37 cellular contexts compared by ENCODE assay signal in the genomic region with DNA sequence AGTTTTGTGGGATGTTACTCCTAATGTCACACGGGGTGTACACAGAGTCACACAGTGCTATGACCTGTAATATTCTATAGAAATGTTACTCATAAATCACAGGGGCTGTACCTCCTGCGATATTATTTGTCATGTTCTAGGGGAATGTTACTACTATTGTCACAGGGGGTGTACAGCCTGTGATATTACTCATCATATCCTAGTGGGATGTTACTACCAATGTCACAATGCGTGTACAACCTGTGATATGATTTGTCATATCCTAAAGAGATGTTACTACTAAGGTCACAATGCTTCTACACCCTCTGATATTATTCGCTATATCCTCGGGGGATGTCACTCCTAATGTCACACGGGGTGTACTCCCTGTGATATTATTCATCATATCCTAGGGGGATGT. TPM values are rescaled to one million over a fixed set of nuclear protein-coding genes. Genes with fewer than 3 reads are reported as not detected.
DNase-seq lines count a peak whose midpoint lies in the region; ATAC-seq, FAIRE-seq and TF ChIP-seq lines count a peak whose summit lies in the region.
"Had no signal": no experiment of that assay in that cellular context is flagged by ENCODE, and none has a peak within 500 bp of the region (broad histone marks: within the 10 kb centered on the region; RNA-seq: fewer than 3 reads in every experiment).

No MANE protein-coding gene starts in this region.

- ATAC-seq in activated T-cell treated with anti-CD3 and anti-CD28 coated beads, Interleukin-2, amount 50 U/mL, for 4 hours, result peak; percentile 48 to 52
- ATAC-seq in activated T-cell treated with anti-CD3 and anti-CD28 coated beads, Interleukin-2, amount 50 U/mL, for 72 hours (replicated peaks in 1 of 2), result no peak
- ATAC-seq in GM12878, result no peak
- ATAC-seq in stimulated activated effector memory CD8-positive, alpha-beta T cell treated with anti-CD3 and anti-CD28 coated beads, Interleukin-12 subunit alpha, Interleukin-12 subunit beta, amount 100 ng/mL, for 72 hours, result peak; percentile 64
- ATAC-seq in activated CD4-positive, alpha-beta T cell treated with anti-CD3 and anti-CD28 coated beads for 36 hours, result no peak
- ATAC-seq: A549; CD8-positive, alpha-beta T cell had no signal

- TF ChIP-seq POLR2A in GM12878 (IDR thresholded peaks at IDR 0.05; ENCODE audit: low read depth, low read length), result no peak

- H3K4me1 Mint-ChIP-seq in activated T-cell treated with anti-CD3 and anti-CD28 coated beads, Interleukin-2, amount 50 U/mL, for 4 hours (ENCODE audit: low read depth), result no peaks in the 10 kb centered on the region
- no peaks in the 10 kb centered on the region for H3K4me1 Mint-ChIP-seq in activated T-cell treated with anti-CD3 and anti-CD28 coated beads, Interleukin-2, amount 50 U/mL, for 72 hours (ENCODE audit: low read depth)
- H3K4me1 Mint-ChIP-seq in stimulated activated effector memory CD8-positive, alpha-beta T cell treated with anti-CD3 and anti-CD28 coated beads, Interleukin-12 subunit alpha, Interleukin-12 subunit beta, amount 100 ng/mL, for 72 hours, result no peaks in the 10 kb centered on the region
- no peaks in the 10 kb centered on the region for H3K4me1 Mint-ChIP-seq in activated CD4-positive, alpha-beta T cell treated with anti-CD3 and anti-CD28 coated beads for 36 hours
- H3K4me1 Mint-ChIP-seq: B cell; CD14-positive monocyte; CD4-positive, alpha-beta memory T cell; CD4-positive, CD25-positive, alpha-beta regulatory T cell; CD8-positive, alpha-beta memory T cell had no signal

- CTCF ChIA-PET in GM12878 (lab: Yijun Ruan, JAX), result no interaction called here
- CTCF ChIA-PET in activated CD4-positive, alpha-beta T cell treated with anti-CD3 and anti-CD28 coated beads for 36 hours (lab: Charles Lee), result no interaction called here

- no peak overlapping the region for H3K9ac ChIP-seq in GM12878 (ENCODE audit: control insufficient read depth, insufficient read depth, low read length)
- H3K9ac ChIP-seq: BLaER1; BLaER1 treated with 17β-estradiol and CSF1 and Interleukin-3, amounts not matched to agents 10 nM and 100 nM had no signal

- H3K4me3 ChIP-seq in GM12878, result no peak overlapping the region
- H3K4me3 ChIP-seq: A549; BLaER1; BLaER1 treated with 17β-estradiol and CSF1 and Interleukin-3, amounts not matched to agents 10 nM and 100 nM had no signal

- TF ChIP-seq RAD21 in GM12878 (IDR thresholded peaks at IDR 0.05; ENCODE audit: insufficient read depth, low read depth, low read length), result no peak

- no peak for DNase-seq in activated T-cell treated with anti-CD3 and anti-CD28 coated beads, Interleukin-2, amount 50 U/mL, for 4 hours
- no peak for DNase-seq in activated T-cell treated with anti-CD3 and anti-CD28 coated beads, Interleukin-2, amount 50 U/mL, for 72 hours
- DNase-seq in GM12878 (ENCODE audit: low read depth, low spot score) (no peak), urothelium cell line (ENCODE audit: low spot score) (no peak), D341Med (ENCODE audit: low spot score) (no peak), T1000 (lab: John Stamatoyannopoulos, UW) (no peak)
- no peak for DNase-seq in stimulated activated effector memory CD8-positive, alpha-beta T cell treated with anti-CD3 and anti-CD28 coated beads, Interleukin-12 subunit alpha, Interleukin-12 subunit beta, amount 100 ng/mL, for 72 hours (ENCODE audit: low spot score in 2 of 2)
- no peak for DNase-seq in activated CD4-positive, alpha-beta T cell treated with anti-CD3 and anti-CD28 coated beads for 36 hours
- DNase-seq: 8988T; ACHN; AML-193; BE2C; C1 segment of cervical spinal cord; Caco-2; Calu3; CD4-positive, alpha-beta memory T cell; CD4-positive, alpha-beta T cell; CD4-positive, CD25-positive, alpha-beta regulatory T cell; CD8-positive, alpha-beta memory T cell; CD8-positive, alpha-beta T cell; COR-L47; DMS 273 treated with DMSO at 0.1 percent for 48 hours; DMS153; DMS53; DMS79; DMS79 treated with DMSO at 0.1 percent for 48 hours; DND-41; EL had no signal

- H3K4me1 ChIP-seq in GM12878 (ENCODE audit: control insufficient read depth, insufficient read depth, low read length), result no peaks in the 10 kb centered on the region
- H3K4me1 ChIP-seq: A549, BE2C had no signal

- no peak for TF ChIP-seq CTCF in GM12878 (IDR thresholded peaks at IDR 0.05 in 2 of 3, conservative IDR thresholded peaks at IDR 0.05 in 1 of 3; ENCODE audit: control insufficient read depth in 2 of 3, extremely low read depth in 1 of 3, insufficient read depth in 1 of 3, low read depth in 3 of 3, low read length in 3 of 3)

- no peaks in the 10 kb centered on the region for H3K36me3 ChIP-seq in GM12878 (ENCODE audit: control insufficient read depth in 2 of 2, insufficient read depth in 2 of 2, low read length in 1 of 2)
- H3K36me3 ChIP-seq: BE2C; BLaER1; BLaER1 treated with 17β-estradiol and CSF1 and Interleukin-3, amounts not matched to agents 10 nM and 100 nM had no signal

- SMC1A ChIA-PET in GM12878 (lab: Charles Lee; ENCODE audit: uncharacterized antibody, unreplicated experiment), result no interaction called here

- H3K27ac Mint-ChIP-seq in activated T-cell treated with anti-CD3 and anti-CD28 coated beads, Interleukin-2, amount 50 U/mL, for 72 hours, result no peak overlapping the region
- H3K27ac Mint-ChIP-seq in stimulated activated effector memory CD8-positive, alpha-beta T cell treated with anti-CD3 and anti-CD28 coated beads, Interleukin-12 subunit alpha, Interleukin-12 subunit beta, amount 100 ng/mL, for 72 hours, result no peak overlapping the region
- H3K27ac Mint-ChIP-seq in activated CD4-positive, alpha-beta T cell treated with anti-CD3 and anti-CD28 coated beads for 36 hours, result no peak overlapping the region
- H3K27ac Mint-ChIP-seq: B cell; CD14-positive monocyte; CD4-positive, alpha-beta memory T cell; CD4-positive, alpha-beta T cell; CD4-positive, CD25-positive, alpha-beta regulatory T cell; CD8-positive, alpha-beta memory T cell; CD8-positive, alpha-beta T cell had no signal

- WGBS in GM12878 (ENCODE audit: insufficient coverage, insufficient replicate concordance, low lambda C conversion rate, missing lambda C conversion rate), result 23% methylated on average over 6 of the region's 6 CpGs

- no TSS peak for BruUV-seq in GM12878 (replicated peaks; lab: Mats Ljungman, UMichigan)

- H3K4me2 ChIP-seq in GM12878 (ENCODE audit: control insufficient read depth, insufficient read depth), result no peak overlapping the region
- H3K4me2 ChIP-seq: A549; BLaER1; BLaER1 treated with 17β-estradiol and CSF1 and Interleukin-3, amounts not matched to agents 10 nM and 100 nM had no signal

- no peaks in the 10 kb centered on the region; a peak in 1 of 4 replicates for H3K27me3 ChIP-seq in GM12878 (replicated peaks in 1 of 2; ENCODE audit: control insufficient read depth in 2 of 2, insufficient read depth in 2 of 2, low read length in 1 of 2)
- H3K27me3 ChIP-seq: BLaER1; BLaER1 treated with 17β-estradiol and CSF1 and Interleukin-3, amounts not matched to agents 10 nM and 100 nM had no signal

- no peaks in the 10 kb centered on the region for H3K9me3 Mint-ChIP-seq in activated T-cell treated with anti-CD3 and anti-CD28 coated beads, Interleukin-2, amount 50 U/mL, for 4 hours
- no peaks in the 10 kb centered on the region for H3K9me3 Mint-ChIP-seq in activated T-cell treated with anti-CD3 and anti-CD28 coated beads, Interleukin-2, amount 50 U/mL, for 72 hours
- no peaks in the 10 kb centered on the region for H3K9me3 Mint-ChIP-seq in stimulated activated effector memory CD8-positive, alpha-beta T cell treated with anti-CD3 and anti-CD28 coated beads, Interleukin-12 subunit alpha, Interleukin-12 subunit beta, amount 100 ng/mL, for 72 hours
- H3K9me3 Mint-ChIP-seq in activated CD4-positive, alpha-beta T cell treated with anti-CD3 and anti-CD28 coated beads for 36 hours (ENCODE audit: low read depth), result no peaks in the 10 kb centered on the region
- H3K9me3 Mint-ChIP-seq: CD4-positive, alpha-beta memory T cell; CD4-positive, alpha-beta T cell; CD8-positive, alpha-beta memory T cell; CD8-positive, alpha-beta T cell had no signal

- H4K20me1 ChIP-seq in GM12878 (ENCODE audit: control insufficient read depth, insufficient read depth), result no peaks in the 10 kb centered on the region
- H4K20me1 ChIP-seq: BLaER1; BLaER1 treated with 17β-estradiol and CSF1 and Interleukin-3, amounts not matched to agents 10 nM and 100 nM had no signal

- POLR2A ChIA-PET in GM12878 (lab: Charles Lee), result no interaction called here
- POLR2A ChIA-PET in activated CD4-positive, alpha-beta T cell treated with anti-CD3 and anti-CD28 coated beads for 36 hours (lab: Charles Lee), result no interaction called here

- FAIRE-seq in GM12878 (lab: Jason Lieb, UNC) (no peak), urothelium cell line (lab: Jason Lieb, UNC) (peak; percentile 86)
- FAIRE-seq: A204.1, A549, D721Med had no signal

- no peak overlapping the region for H2AFZ ChIP-seq in GM12878 (ENCODE audit: control insufficient read depth, low read depth, low read length)

- H3K79me2 ChIP-seq in GM12878 (ENCODE audit: control insufficient read depth, insufficient read depth, low read length), result no peaks in the 10 kb centered on the region

- H3K27ac ChIP-seq in GM12878 (ENCODE audit: control insufficient read depth, insufficient read depth), result no peak overlapping the region
- H3K27ac ChIP-seq: 22Rv1; A549; BLaER1; BLaER1 treated with 17β-estradiol and CSF1 and Interleukin-3, amounts not matched to agents 10 nM and 100 nM; C4-2B had no signal

- no peak overlapping the region for H3K4me3 Mint-ChIP-seq in activated T-cell treated with anti-CD3 and anti-CD28 coated beads, Interleukin-2, amount 50 U/mL, for 4 hours
- no peak overlapping the region for H3K4me3 Mint-ChIP-seq in activated T-cell treated with anti-CD3 and anti-CD28 coated beads, Interleukin-2, amount 50 U/mL, for 72 hours
- H3K4me3 Mint-ChIP-seq in stimulated activated effector memory CD8-positive, alpha-beta T cell treated with anti-CD3 and anti-CD28 coated beads, Interleukin-12 subunit alpha, Interleukin-12 subunit beta, amount 100 ng/mL, for 72 hours, result no peak overlapping the region
- H3K4me3 Mint-ChIP-seq in activated CD4-positive, alpha-beta T cell treated with anti-CD3 and anti-CD28 coated beads for 36 hours, result no peak overlapping the region
- H3K4me3 Mint-ChIP-seq: B cell; CD14-positive monocyte; CD4-positive, alpha-beta memory T cell; CD4-positive, alpha-beta T cell; CD4-positive, CD25-positive, alpha-beta regulatory T cell; CD8-positive, alpha-beta memory T cell; CD8-positive, alpha-beta T cell had no signal

- TF ChIP-seq EP300 in GM12878 (IDR thresholded peaks at IDR 0.05; ENCODE audit: borderline replicate concordance in 1 of 2, control insufficient read depth in 1 of 2, low read depth in 2 of 2, low read length in 2 of 2), result no peak

- in situ Hi-C loops in GM12878 (cut with MboI), result no loop called here

- intact Hi-C loops in GM12878 (cut with micrococcal nuclease; ENCODE audit: unreplicated experiment), result no loop called here
- intact Hi-C loops in activated CD4-positive, alpha-beta T cell treated with anti-CD3 and anti-CD28 coated beads for 36 hours (cut with DNase I, micrococcal nuclease), result loop anchor here in 1 of 2 experiments (10.0 kb wide), 1 partner anchor 239 kb away; a partner anchor contains a TSS

- no peaks in the 10 kb centered on the region for H3K9me3 ChIP-seq in GM12878 (replicated peaks; ENCODE audit: control insufficient read depth, insufficient read depth, low read length)
- H3K9me3 ChIP-seq: BE2C, Caco-2 had no signal

- RAD21 ChIA-PET in GM12878 (lab: Charles Lee; ENCODE audit: unreplicated experiment), result no interaction called here

- H3K36me3 Mint-ChIP-seq in activated T-cell treated with anti-CD3 and anti-CD28 coated beads, Interleukin-2, amount 50 U/mL, for 4 hours (ENCODE audit: insufficient read depth), result no peaks in the 10 kb centered on the region
- no peaks in the 10 kb centered on the region for H3K36me3 Mint-ChIP-seq in activated T-cell treated with anti-CD3 and anti-CD28 coated beads, Interleukin-2, amount 50 U/mL, for 72 hours (ENCODE audit: insufficient read depth in 2 of 2)
- no peaks in the 10 kb centered on the region for H3K36me3 Mint-ChIP-seq in stimulated activated effector memory CD8-positive, alpha-beta T cell treated with anti-CD3 and anti-CD28 coated beads, Interleukin-12 subunit alpha, Interleukin-12 subunit beta, amount 100 ng/mL, for 72 hours
- H3K36me3 Mint-ChIP-seq in activated CD4-positive, alpha-beta T cell treated with anti-CD3 and anti-CD28 coated beads for 36 hours (ENCODE audit: low read depth), result no peaks in the 10 kb centered on the region
- H3K36me3 Mint-ChIP-seq: CD14-positive monocyte; CD4-positive, alpha-beta memory T cell; CD8-positive, alpha-beta memory T cell; CD8-positive, alpha-beta T cell had no signal

- peaks cover 33% of the 10 kb centered on the region for H3K27me3 Mint-ChIP-seq in activated T-cell treated with anti-CD3 and anti-CD28 coated beads, Interleukin-2, amount 50 U/mL, for 4 hours (ENCODE audit: low read depth)
- peaks cover 15% of the 10 kb centered on the region for H3K27me3 Mint-ChIP-seq in activated T-cell treated with anti-CD3 and anti-CD28 coated beads, Interleukin-2, amount 50 U/mL, for 72 hours (ENCODE audit: low read depth)
- peaks cover 5% of the 10 kb centered on the region for H3K27me3 Mint-ChIP-seq in activated CD4-positive, alpha-beta T cell treated with anti-CD3 and anti-CD28 coated beads for 36 hours

RNA-seq across cellular contexts. Expression of a gene that starts 7.6 kb away (rescaled TPM):
- total RNA-seq in activated T-cell treated with anti-CD3 and anti-CD28 coated beads, Interleukin-2, amount 50 U/mL, for 4 hours, result 10 to 100 TPM; 57.9 to 64.8 (median 61.9) TPM
- total RNA-seq in activated T-cell treated with anti-CD3 and anti-CD28 coated beads, Interleukin-2, amount 50 U/mL, for 72 hours, result 100 to 1,000 TPM in 1 of 2 donors, 10 to 100 TPM in 1; 70.9 to 108 TPM
- 102 and 118 TPM in 2 replicates for total RNA-seq in GM12878 (2013; cell fraction: nucleolus; rRNA removed)
- total RNA-seq in GM12878 (2014; rRNA removed) (28.4 and 37.8 TPM in 2 replicates), GM12878 (2014; rRNA removed; fragmentation: Illumina TruSeq; extraction: Trizol) (88.0 and 91.6 TPM in 2 replicates), GM12878 (2021) (33.9 and 49.6 TPM in 2 replicates)
- 14.5 TPM for polyA plus RNA-seq in GM12878 (2011; ENCODE audit: low read depth)
- polyA plus RNA-seq in GM12878 (2011; rRNA removed) (48.3 and 61.1 TPM in 2 replicates), GM12878 (2014; fragmentation: Illumina TruSeq; extraction: Trizol) (61.8 and 82.1 TPM in 2 replicates), GM12878 (2014; fragmentation: Nextera tagmentation; extraction: Ambion mirVana) (10 to 100 TPM; 18.0 to 29.1 TPM), GM12878 (2014; rRNA removed) (25.8 and 36.4 TPM in 2 replicates), GM12878 (2016; fragmentation: Nextera tagmentation; extraction: Ambion mirVana) (10 to 100 TPM; 30.1 to 37.8 TPM)
- 15.6 and 17.5 TPM in 2 replicates for polyA plus RNA-seq in GM12878 (2011; cell fraction: cytosol; rRNA removed)
- polyA plus RNA-seq in GM12878 (2011; cell fraction: nucleus; rRNA removed), result 32.0 and 42.7 TPM in 2 replicates
- 22.7 and 47.5 TPM in 2 replicates for polyA plus RNA-seq in GM12878 (2012)
- 19.8 and 27.4 TPM in 2 replicates for polyA minus RNA-seq in GM12878 (2011; rRNA and poly(A)+ RNA removed)
- 12.2 and 20.4 TPM in 2 replicates for polyA minus RNA-seq in GM12878 (2011; cell fraction: cytosol; rRNA and poly(A)+ RNA removed)
- 14.5 and 35.6 TPM in 2 replicates for polyA minus RNA-seq in GM12878 (2011; cell fraction: nucleus; rRNA and poly(A)+ RNA removed)
- 10 to 100 TPM; 41.9 to 42.4 TPM for total RNA-seq in activated CD4-positive, alpha-beta T cell treated with anti-CD3 and anti-CD28 coated beads for 36 hours

Comparison
In these comparisons a context has a peak if more than half of its experiments do, and no peak if none do; other contexts are left out.
1. ATAC-seq: peak in activated T-cell treated with anti-CD3 and anti-CD28 coated beads, Interleukin-2, amount 50 U/mL, for 4 hours (2 of 2) and stimulated activated effector memory CD8-positive, alpha-beta T cell treated with anti-CD3 and anti-CD28 coated beads, Interleukin-12 subunit alpha, Interleukin-12 subunit beta, amount 100 ng/mL, for 72 hours (single experiment); none in activated T-cell treated with anti-CD3 and anti-CD28 coated beads, Interleukin-2, amount 50 U/mL, for 72 hours (0 of 2), GM12878 (single experiment) and activated CD4-positive, alpha-beta T cell treated with anti-CD3 and anti-CD28 coated beads for 36 hours (single experiment).